17 cellular contexts compared by ENCODE assay signal in genomic region chr7:76327610-76328009, GRCh38. TPM values are rescaled to one million over a fixed set of nuclear protein-coding genes. Genes with fewer than 3 reads are reported as not detected.
DNase-seq lines count a peak whose midpoint lies in the region; ATAC-seq, FAIRE-seq and TF ChIP-seq lines count a peak whose summit lies in the region.
"Had no signal": no experiment of that assay in that cellular context is flagged by ENCODE, and none has a peak within 500 bp of the region (broad histone marks: within the 10 kb centered on the region; RNA-seq: fewer than 3 reads in every experiment).

No MANE protein-coding gene starts in this region.

- intact Hi-C loops in right cardiac atrium (cut with DNase I), result no loop called here
- intact Hi-C loops in cardiac septum (cut with DNase I), result no loop called here

- H3K4me1 ChIP-seq in right cardiac atrium (ENCODE audit: control insufficient read depth, insufficient read depth, low read length), result peaks cover 11% of the 10 kb centered on the region
- peaks cover 0 to 72% (median 55%) of the 10 kb centered on the region in 5 donors for H3K4me1 ChIP-seq in subcutaneous abdominal adipose tissue (ENCODE audit: control insufficient read depth in 5 of 5, insufficient read depth in 5 of 5, low read length in 5 of 5)

- H3K27ac ChIP-seq in right cardiac atrium (ENCODE audit: low read length), result peak overlapping the region; percentile 61
- H3K27ac ChIP-seq in subcutaneous abdominal adipose tissue (ENCODE audit: low read depth, low read length), result peak overlapping the region; percentile 86

- H3K36me3 Mint-ChIP-seq in stimulated activated memory B cell treated with anti-CD40 and anti-IgM and Interleukin-4, amounts not matched to agents 10 μg/mL and 1 μg/mL and 100 μg/mL, for 72 hours, result peaks cover 47% of the 10 kb centered on the region

- ATAC-seq in right cardiac atrium, result no peak
- no peak for ATAC-seq in stimulated activated memory B cell treated with anti-CD40 and anti-IgM and Interleukin-4, amounts not matched to agents 10 μg/mL and 1 μg/mL and 100 μg/mL, for 72 hours

- no peaks in the 10 kb centered on the region for H3K27me3 Mint-ChIP-seq in stimulated activated memory B cell treated with anti-CD40 and anti-IgM and Interleukin-4, amounts not matched to agents 10 μg/mL and 1 μg/mL and 100 μg/mL, for 72 hours
- H3K27me3 Mint-ChIP-seq: central memory CD8-positive, alpha-beta T cell; progenitor cell of endocrine pancreas had no signal

- H3K9me3 Mint-ChIP-seq in stimulated activated memory B cell treated with anti-CD40 and anti-IgM and Interleukin-4, amounts not matched to agents 10 μg/mL and 1 μg/mL and 100 μg/mL, for 72 hours, result no peaks in the 10 kb centered on the region
- H3K9me3 Mint-ChIP-seq: central memory CD8-positive, alpha-beta T cell; T-helper 1 cell treated with Interleukin-12 subunit alpha and Interleukin-12 subunit beta and Interleukin-4 antibody, amounts not matched to agents 30 μg/mL and 1 μg/mL, for 36 hours had no signal

- no peak overlapping the region for H3K9ac ChIP-seq in subcutaneous abdominal adipose tissue (ENCODE audit: low read length in 5 of 5)

- H3K27me3 ChIP-seq in right cardiac atrium (ENCODE audit: control insufficient read depth, insufficient read depth) (no peaks in the 10 kb centered on the region), subcutaneous abdominal adipose tissue (ENCODE audit: control insufficient read depth in 5 of 5, insufficient read depth in 4 of 5, low read length in 5 of 5) (no peaks in the 10 kb centered on the region)

- peaks cover 12 to 70% (median 46%) of the 10 kb centered on the region in 5 donors for H3K36me3 ChIP-seq in subcutaneous abdominal adipose tissue (ENCODE audit: control insufficient read depth in 5 of 5, insufficient read depth in 5 of 5, low read length in 5 of 5)

- 40% methylated on average over 7 of the region's 7 CpGs for whole genome bisulfite sequencing in right cardiac atrium

- H3K4me1 Mint-ChIP-seq in stimulated activated memory B cell treated with anti-CD40 and anti-IgM and Interleukin-4, amounts not matched to agents 10 μg/mL and 1 μg/mL and 100 μg/mL, for 72 hours, result peaks cover 38% of the 10 kb centered on the region

- no peak for TF ChIP-seq POLR2A in NB4 (IDR thresholded peaks at IDR 0.05; ENCODE audit: extremely low read depth, insufficient read length)

- H3K27ac Mint-ChIP-seq in stimulated activated memory B cell treated with anti-CD40 and anti-IgM and Interleukin-4, amounts not matched to agents 10 μg/mL and 1 μg/mL and 100 μg/mL, for 72 hours, result no peak overlapping the region
- H3K27ac Mint-ChIP-seq: T-helper 1 cell treated with Interleukin-12 subunit alpha and Interleukin-12 subunit beta and Interleukin-4 antibody, amounts not matched to agents 30 μg/mL and 1 μg/mL, for 36 hours had no signal

- DNase-seq in right cardiac atrium (no peak), cardiac septum (ENCODE audit: low spot score) (no peak), NB4 (ENCODE audit: low read depth) (peak; percentile 86), dermis blood vessel endothelial cell (peak; percentile 68), RCC 7860 (ENCODE audit: low spot score) (no peak)
- no peak for DNase-seq in effector CD4-positive, alpha-beta T cell
- DNase-seq: islet precursor cell, MM.1S, NCI-H2081, NCI-H69 had no signal

- no peak for FAIRE-seq in RCC 7860 (lab: Jason Lieb, UNC)
- FAIRE-seq: GM12892 had no signal

- H3K9me3 ChIP-seq in right cardiac atrium (ENCODE audit: control insufficient read depth, low read length) (no peaks in the 10 kb centered on the region), subcutaneous abdominal adipose tissue (ENCODE audit: control insufficient read depth in 5 of 5, low read length in 5 of 5) (no peaks in the 10 kb centered on the region)
- H3K9me3 ChIP-seq: thoracic aorta had no signal

- no peak for TF ChIP-seq CTCF in NB4 (IDR thresholded peaks at IDR 0.05; ENCODE audit: low read depth, low read length)

- no peak overlapping the region for H3K4me3 Mint-ChIP-seq in stimulated activated memory B cell treated with anti-CD40 and anti-IgM and Interleukin-4, amounts not matched to agents 10 μg/mL and 1 μg/mL and 100 μg/mL, for 72 hours
- H3K4me3 Mint-ChIP-seq: central memory CD8-positive, alpha-beta T cell; T-helper 1 cell treated with Interleukin-12 subunit alpha and Interleukin-12 subunit beta and Interleukin-4 antibody, amounts not matched to agents 30 μg/mL and 1 μg/mL, for 36 hours had no signal

- H3K4me3 ChIP-seq in right cardiac atrium (ENCODE audit: low read length) (no peak overlapping the region), NB4 (ENCODE audit: low read depth, low read length) (no peak overlapping the region), subcutaneous abdominal adipose tissue (ENCODE audit: low read depth in 1 of 5, low read length in 5 of 5) (no peak overlapping the region)
- H3K4me3 ChIP-seq: thoracic aorta had no signal

RNA-seq across cellular contexts. Expression of gene HSPB1, which starts 25.1 kb away (rescaled TPM):
- 1,000 to 10,000 TPM; 1,069 to 1,850 (median 1,464) TPM for total RNA-seq in right cardiac atrium
- 2,464 TPM for polyA plus RNA-seq in right cardiac atrium
- total RNA-seq in cardiac septum, result 2,571 TPM
- 109 and 120 TPM in 2 replicates for total RNA-seq in dermis blood vessel endothelial cell

RNA-seq across cellular contexts. Expression of gene YWHAG, which starts 31.2 kb away (rescaled TPM):
- total RNA-seq in right cardiac atrium, result 100 to 1,000 TPM; 209 to 282 (median 253) TPM
- 139 TPM for polyA plus RNA-seq in right cardiac atrium
- total RNA-seq in cardiac septum, result 183 TPM
- total RNA-seq in dermis blood vessel endothelial cell, result 95.0 and 154 TPM in 2 replicates

Comparison
In these comparisons a context has a peak if more than half of its experiments do, and no peak if none do; other contexts are left out.
1. DNase-seq: peak in NB4 (single experiment) and dermis blood vessel endothelial cell (single experiment); none in right cardiac atrium (0 of 3), cardiac septum (single experiment), RCC 7860 (single experiment) and effector CD4-positive, alpha-beta T cell (single experiment).